Comparison of ENCODE assay signal across 8 cellular contexts in the genomic region with DNA sequence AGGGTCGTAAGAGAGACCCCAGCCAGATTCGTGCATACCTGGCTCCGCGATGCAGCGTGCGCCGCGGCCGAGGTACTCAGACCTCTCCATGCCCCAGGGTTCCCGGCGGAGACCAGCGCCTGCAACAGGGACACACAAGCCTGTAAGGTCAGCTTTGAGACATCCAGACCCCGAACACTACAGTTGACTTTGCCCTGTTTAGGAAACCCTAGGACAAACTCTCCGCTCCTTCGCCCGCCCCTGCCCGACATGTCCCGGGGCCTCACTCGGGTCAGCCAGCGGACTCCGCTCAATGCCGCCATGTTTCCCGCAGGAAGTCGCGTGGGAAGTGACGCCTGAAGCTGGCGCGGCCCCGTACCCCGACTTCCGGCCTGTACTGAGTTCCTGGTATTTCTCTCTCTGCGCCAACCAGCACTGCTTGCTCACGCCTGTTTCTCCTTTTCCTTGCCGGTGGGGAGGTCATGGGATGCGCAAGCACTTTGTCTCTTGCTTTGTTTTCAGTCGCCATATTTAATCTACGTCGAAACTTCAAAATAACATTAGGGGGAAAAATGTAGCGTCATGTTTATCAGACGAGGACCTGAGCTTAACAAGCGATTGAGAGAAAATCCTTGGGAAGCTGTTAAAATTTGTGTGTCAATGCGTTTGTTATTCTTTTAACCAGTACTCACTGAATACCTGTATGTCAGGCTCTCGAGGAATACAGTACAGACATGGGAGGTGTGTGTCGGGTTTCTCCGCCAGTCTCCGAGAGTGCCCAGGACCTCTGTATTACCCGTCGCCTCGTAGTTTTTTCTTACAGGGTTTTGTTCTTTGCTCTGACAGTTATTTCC. TPM values are rescaled to one million over a fixed set of nuclear protein-coding genes. Genes with fewer than 3 reads are reported as not detected.
DNase-seq lines count a peak whose midpoint lies in the region; ATAC-seq and TF ChIP-seq lines count a peak whose summit lies in the region.

A gene (minus strand): TSS at position 330 of the 833 bp plus-strand sequence. CDS start 28 bp downstream, at position 302.

- H3K4me1 ChIP-seq in ACC112 (ENCODE audit: control insufficient read depth, insufficient read depth, low read length, unreplicated experiment): peaks cover 9% of the 10 kb centered on the region

- H3K36me3 ChIP-seq in ACC112 (ENCODE audit: insufficient read depth, low read length): no peaks in the 10 kb centered on the region

- peaks cover 9% of the 10 kb centered on the region for H3K79me2 ChIP-seq in ACC112 (ENCODE audit: control insufficient read depth, insufficient read depth, low read length, unreplicated experiment)

- TF ChIP-seq CTCF in WTC11 (IDR thresholded peaks at IDR 0.05) (no peak), cardiac fibroblast (IDR thresholded peaks at IDR 0.05; ENCODE audit: low read depth, low read length) (no peak)

- ATAC-seq in GM18870 (IDR thresholded peaks at IDR 0.05; ENCODE audit: unreplicated experiment) (peak; percentile 65), HG03139 (IDR thresholded peaks at IDR 0.05; ENCODE audit: unreplicated experiment) (peak; percentile 68), WTC11 (peak; percentile 90)

- peak within 1 kb of the TSS; percentile 80 for H3K27ac ChIP-seq in ACC112 (ENCODE audit: low read depth, low read length)

- CTCF ChIA-PET in WTC11 (lab: Charles Lee): interaction anchor here (0.7 to 1.3 kb wide), 5 partner anchors 8 to 24 kb away, joined by 3 to 5 read pairs (median 3); no protein-coding TSS in a partner anchor

- H3K27me3 Mint-ChIP-seq in WTC11 (ENCODE audit: low read depth) (peaks cover 24% of the 10 kb centered on the region), immature natural killer cell (ENCODE audit: low read depth in 3 of 3) (peaks cover 5 to 9% (median 8%) of the 10 kb centered on the region in 3 donors)

- H3K4me3 ChIP-seq in ACC112 (ENCODE audit: low read depth, low read length) (peak within 1 kb of the TSS; percentile 87), cardiac fibroblast (replicated peaks in 1 of 2; ENCODE audit: low read depth in 2 of 2, low read length in 2 of 2) (peak within 1 kb of the TSS; percentile 99 to 100)

- peaks cover 6% of the 10 kb centered on the region for H3K4me1 Mint-ChIP-seq in WTC11
- H3K4me1 Mint-ChIP-seq in immature natural killer cell: peaks cover 29 to 31% of the 10 kb centered on the region in 2 donors

- H2AFZ ChIP-seq in ACC112 (ENCODE audit: low read length, unreplicated experiment): peak within 1 kb of the TSS; percentile 89

- no peaks in the 10 kb centered on the region for H3K9me3 Mint-ChIP-seq in WTC11
- no peaks in the 10 kb centered on the region for H3K9me3 Mint-ChIP-seq in immature natural killer cell

- H3K27me3 ChIP-seq in ACC112 (ENCODE audit: insufficient read depth, low read length): peaks cover 5% of the 10 kb centered on the region

- POLR2A ChIA-PET in WTC11 (lab: Charles Lee): interaction anchor here (0.7 to 2.4 kb wide), 2 partner anchors 12 to 131 kb away, joined by 3 to 22 read pairs; a partner anchor contains a TSS

- H3K36me3 Mint-ChIP-seq in WTC11 (peaks cover 41% of the 10 kb centered on the region), immature natural killer cell (peaks cover 13 to 24% (median 14%) of the 10 kb centered on the region in 3 donors)

- H3K4me3 Mint-ChIP-seq in WTC11 (peak within 1 kb of the TSS; percentile 98), immature natural killer cell (peak within 1 kb of the TSS; percentile 85 to 93 (median 90))

- H3K27ac Mint-ChIP-seq in WTC11 (peak within 1 kb of the TSS; percentile 100), immature natural killer cell (peak within 1 kb of the TSS; percentile 91 to 100 (median 98))

- peak; percentile 95 for DNase-seq in NCI-H2227 treated with DMSO at 0.1 percent for 48 hours (lab: John Stamatoyannopoulos, UW)
- DNase-seq in WTC11 (ENCODE audit: low spot score): peak; percentile 88
- DNase-seq in cardiac fibroblast (ENCODE audit: low read depth in 2 of 2): peak; percentile 93 to 94
- DNase-seq in immature natural killer cell: peak; percentile 89 to 91 (median 90)
- peak; percentile 66 for DNase-seq in smooth muscle cell of the brain vasculature (ENCODE audit: low read depth, low spot score)

TF ChIP-seq in WTC11, 78 proteins besides CTCF, POLR2A, EP300 and RAD21 (continues in another document):
- TF ChIP-seq ZNF232 (CRISPR knock-in tag; IDR thresholded peaks at IDR 0.05) (peak; percentile 53; the same call in 1 of the 2 replicates), TEAD4 (CRISPR knock-in tag; IDR thresholded peaks at IDR 0.05) (no peak), GABPB1 (CRISPR knock-in tag; IDR thresholded peaks at IDR 0.05) (peak; percentile 87), TEAD1 (CRISPR knock-in tag; IDR thresholded peaks at IDR 0.05) (peak; percentile 89), ETV6 (CRISPR knock-in tag; IDR thresholded peaks at IDR 0.05) (peak; percentile 26; the same call in 1 of the 2 replicates), FOXK1 (CRISPR knock-in tag; IDR thresholded peaks at IDR 0.05) (peak; percentile 96), CREM (CRISPR knock-in tag; IDR thresholded peaks at IDR 0.05) (peak; percentile 99), CBFB (CRISPR knock-in tag; IDR thresholded peaks at IDR 0.05; ENCODE audit: low read depth) (0 out of 2 replicates have a peak, but pooled peaks have one; percentile 45), NR1H2 (CRISPR knock-in tag; IDR thresholded peaks at IDR 0.05) (no peak), SP1 (CRISPR knock-in tag; conservative IDR thresholded peaks at IDR 0.05) (peak; percentile 61; the same call in 1 of the 2 replicates)
- TF ChIP-seq, protein P1, sequence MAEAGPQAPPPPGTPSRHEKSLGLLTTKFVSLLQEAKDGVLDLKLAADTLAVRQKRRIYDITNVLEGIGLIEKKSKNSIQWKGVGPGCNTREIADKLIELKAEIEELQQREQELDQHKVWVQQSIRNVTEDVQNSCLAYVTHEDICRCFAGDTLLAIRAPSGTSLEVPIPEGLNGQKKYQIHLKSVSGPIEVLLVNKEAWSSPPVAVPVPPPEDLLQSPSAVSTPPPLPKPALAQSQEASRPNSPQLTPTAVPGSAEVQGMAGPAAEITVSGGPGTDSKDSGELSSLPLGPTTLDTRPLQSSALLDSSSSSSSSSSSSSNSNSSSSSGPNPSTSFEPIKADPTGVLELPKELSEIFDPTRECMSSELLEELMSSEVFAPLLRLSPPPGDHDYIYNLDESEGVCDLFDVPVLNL (CRISPR knock-in tag; IDR thresholded peaks at IDR 0.05; ENCODE audit: borderline replicate concordance, low read depth): 0 out of 2 replicates have a peak, but pooled peaks have one; percentile 5
- TF ChIP-seq, protein P2, sequence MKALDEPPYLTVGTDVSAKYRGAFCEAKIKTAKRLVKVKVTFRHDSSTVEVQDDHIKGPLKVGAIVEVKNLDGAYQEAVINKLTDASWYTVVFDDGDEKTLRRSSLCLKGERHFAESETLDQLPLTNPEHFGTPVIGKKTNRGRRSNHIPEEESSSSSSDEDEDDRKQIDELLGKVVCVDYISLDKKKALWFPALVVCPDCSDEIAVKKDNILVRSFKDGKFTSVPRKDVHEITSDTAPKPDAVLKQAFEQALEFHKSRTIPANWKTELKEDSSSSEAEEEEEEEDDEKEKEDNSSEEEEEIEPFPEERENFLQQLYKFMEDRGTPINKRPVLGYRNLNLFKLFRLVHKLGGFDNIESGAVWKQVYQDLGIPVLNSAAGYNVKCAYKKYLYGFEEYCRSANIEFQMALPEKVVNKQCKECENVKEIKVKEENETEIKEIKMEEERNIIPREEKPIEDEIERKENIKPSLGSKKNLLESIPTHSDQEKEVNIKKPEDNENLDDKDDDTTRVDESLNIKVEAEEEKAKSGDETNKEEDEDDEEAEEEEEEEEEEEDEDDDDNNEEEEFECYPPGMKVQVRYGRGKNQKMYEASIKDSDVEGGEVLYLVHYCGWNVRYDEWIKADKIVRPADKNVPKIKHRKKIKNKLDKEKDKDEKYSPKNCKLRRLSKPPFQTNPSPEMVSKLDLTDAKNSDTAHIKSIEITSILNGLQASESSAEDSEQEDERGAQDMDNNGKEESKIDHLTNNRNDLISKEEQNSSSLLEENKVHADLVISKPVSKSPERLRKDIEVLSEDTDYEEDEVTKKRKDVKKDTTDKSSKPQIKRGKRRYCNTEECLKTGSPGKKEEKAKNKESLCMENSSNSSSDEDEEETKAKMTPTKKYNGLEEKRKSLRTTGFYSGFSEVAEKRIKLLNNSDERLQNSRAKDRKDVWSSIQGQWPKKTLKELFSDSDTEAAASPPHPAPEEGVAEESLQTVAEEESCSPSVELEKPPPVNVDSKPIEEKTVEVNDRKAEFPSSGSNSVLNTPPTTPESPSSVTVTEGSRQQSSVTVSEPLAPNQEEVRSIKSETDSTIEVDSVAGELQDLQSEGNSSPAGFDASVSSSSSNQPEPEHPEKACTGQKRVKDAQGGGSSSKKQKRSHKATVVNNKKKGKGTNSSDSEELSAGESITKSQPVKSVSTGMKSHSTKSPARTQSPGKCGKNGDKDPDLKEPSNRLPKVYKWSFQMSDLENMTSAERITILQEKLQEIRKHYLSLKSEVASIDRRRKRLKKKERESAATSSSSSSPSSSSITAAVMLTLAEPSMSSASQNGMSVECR (CRISPR knock-in tag; IDR thresholded peaks at IDR 0.05; ENCODE audit: borderline replicate concordance): no peak
- TF ChIP-seq, protein P3, sequence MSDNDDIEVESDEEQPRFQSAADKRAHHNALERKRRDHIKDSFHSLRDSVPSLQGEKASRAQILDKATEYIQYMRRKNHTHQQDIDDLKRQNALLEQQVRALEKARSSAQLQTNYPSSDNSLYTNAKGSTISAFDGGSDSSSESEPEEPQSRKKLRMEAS (CRISPR knock-in tag; IDR thresholded peaks at IDR 0.05): peak; percentile 38; the same call in 1 of the 2 replicates
- TF ChIP-seq, protein P4, sequence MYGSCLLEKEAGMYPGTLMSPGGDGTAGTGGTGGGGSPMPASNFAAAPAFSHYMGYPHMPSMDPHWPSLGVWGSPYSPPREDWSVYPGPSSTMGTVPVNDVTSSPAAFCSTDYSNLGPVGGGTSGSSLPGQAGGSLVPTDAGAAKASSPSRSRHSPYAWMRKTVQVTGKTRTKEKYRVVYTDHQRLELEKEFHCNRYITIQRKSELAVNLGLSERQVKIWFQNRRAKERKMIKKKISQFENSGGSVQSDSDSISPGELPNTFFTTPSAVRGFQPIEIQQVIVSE (CRISPR knock-in tag; IDR thresholded peaks at IDR 0.05; ENCODE audit: borderline replicate concordance): no peak
- TF ChIP-seq, protein P5, sequence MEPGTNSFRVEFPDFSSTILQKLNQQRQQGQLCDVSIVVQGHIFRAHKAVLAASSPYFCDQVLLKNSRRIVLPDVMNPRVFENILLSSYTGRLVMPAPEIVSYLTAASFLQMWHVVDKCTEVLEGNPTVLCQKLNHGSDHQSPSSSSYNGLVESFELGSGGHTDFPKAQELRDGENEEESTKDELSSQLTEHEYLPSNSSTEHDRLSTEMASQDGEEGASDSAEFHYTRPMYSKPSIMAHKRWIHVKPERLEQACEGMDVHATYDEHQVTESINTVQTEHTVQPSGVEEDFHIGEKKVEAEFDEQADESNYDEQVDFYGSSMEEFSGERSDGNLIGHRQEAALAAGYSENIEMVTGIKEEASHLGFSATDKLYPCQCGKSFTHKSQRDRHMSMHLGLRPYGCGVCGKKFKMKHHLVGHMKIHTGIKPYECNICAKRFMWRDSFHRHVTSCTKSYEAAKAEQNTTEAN (CRISPR knock-in tag; IDR thresholded peaks at IDR 0.05): 0 out of 2 replicates have a peak, but pooled peaks have one; percentile 55

RNA-seq across cellular contexts. Expression of the gene that starts here (rescaled TPM):
- 101 to 136 TPM (median 107 TPM) in 3 replicates for total RNA-seq in WTC11 (2021)
- polyA plus RNA-seq in immature natural killer cell: 100 to 1,000 TPM; 110 to 185 (median 133) TPM

Comparison
In these comparisons a context has a peak if more than half of its experiments do, and no peak if none do; other contexts are left out.
1. Peak in every context shown above with its lines: DNase-seq, ATAC-seq, H3K4me3 ChIP-seq and H3K27ac ChIP-seq.